ENCODE assay signal across 8 cellular contexts in genomic region chr11:47248304-47248663, GRCh38. TPM values are rescaled to one million over a fixed set of nuclear protein-coding genes. Genes with fewer than 3 reads are reported as not detected.
DNase-seq lines count a peak whose midpoint lies in the region; ATAC-seq, FAIRE-seq and TF ChIP-seq lines count a peak whose summit lies in the region.

No MANE protein-coding gene starts in this region.

- ATAC-seq in GM21367 (IDR thresholded peaks at IDR 0.05; ENCODE audit: unreplicated experiment) (peak; percentile 22), GM12878 (peak; percentile 61), left colon (peak; percentile 34)

- peaks cover 31 to 35% of the 10 kb centered on the region in 2 donors for H3K36me3 Mint-ChIP-seq in CD14-positive monocyte

- H3K27ac Mint-ChIP-seq in CD14-positive monocyte: peak overlapping the region; percentile 92 to 99 (median 98)

- TF ChIP-seq POLR2A in GM12878 (IDR thresholded peaks at IDR 0.05; ENCODE audit: low read depth, low read length) (no peak), thyroid gland (IDR thresholded peaks at IDR 0.05) (no peak)

- FAIRE-seq in GM12878 (lab: Jason Lieb, UNC): no peak

- POLR2A ChIA-PET in GM12878 (lab: Charles Lee): interaction anchor here (0.6 to 4.8 kb wide), 17 partner anchors 9 to 600 kb away, joined by 3 to 63 read pairs (median 4); partner anchors contain the start of genes DDB2, MADD, NUP160 and PSMC3

- H3K4me3 ChIP-seq in HUES6 (ENCODE audit: low read depth, low read length) (peak overlapping the region; percentile 75), GM12878 (peak overlapping the region; percentile 91), thyroid gland (replicated peaks in 1 of 3) (peak overlapping the region; percentile 23 to 78 (median 44))

- peaks cover 0 to 2% (median 0%) of the 10 kb centered on the region in 7 donors for H3K9me3 Mint-ChIP-seq in CD14-positive monocyte

- H2AFZ ChIP-seq in GM12878 (ENCODE audit: control insufficient read depth, low read depth, low read length): peak overlapping the region; percentile 100

- in situ Hi-C loops in GM12878 (cut with MboI): no loop called here

- peak overlapping the region; percentile 94 for H3K9ac ChIP-seq in HUES6 (ENCODE audit: low read length)
- H3K9ac ChIP-seq in GM12878 (ENCODE audit: control insufficient read depth, insufficient read depth, low read length): peak overlapping the region; percentile 93

- whole genome bisulfite sequencing in GM12878 (ENCODE audit: insufficient coverage, insufficient replicate concordance, low lambda C conversion rate, missing lambda C conversion rate): 0% methylated on average over 7 of the region's 7 CpGs
- 0 to 1% methylated on average over 6 to 7 of the region's 7 CpGs for WGBS in thyroid gland, 2 donors

- no peaks in the 10 kb centered on the region for H3K27me3 ChIP-seq in HUES6 (ENCODE audit: control insufficient read depth, insufficient read depth, low read length)
- H3K27me3 ChIP-seq in GM12878 (replicated peaks in 1 of 2; ENCODE audit: control insufficient read depth in 2 of 2, insufficient read depth in 2 of 2, low read length in 1 of 2): no peaks in the 10 kb centered on the region
- H3K27me3 ChIP-seq in thyroid gland: no peaks in the 10 kb centered on the region

- H3K27me3 Mint-ChIP-seq in CD14-positive monocyte (ENCODE audit: low read depth in 3 of 3): no peaks in the 10 kb centered on the region

- H3K9me3 ChIP-seq in HUES6 (ENCODE audit: control insufficient read depth, insufficient read depth, low read depth, low read length) (no peaks in the 10 kb centered on the region), GM12878 (replicated peaks; ENCODE audit: control insufficient read depth, insufficient read depth, low read length) (no peaks in the 10 kb centered on the region), thyroid gland (no peaks in the 10 kb centered on the region)

- peaks cover 26% of the 10 kb centered on the region for H3K36me3 ChIP-seq in HUES6 (ENCODE audit: control insufficient read depth, insufficient read depth, low read length)
- H3K36me3 ChIP-seq in GM12878 (ENCODE audit: control insufficient read depth in 2 of 2, insufficient read depth in 2 of 2, low read length in 1 of 2): peaks cover 0 to 5% of the 10 kb centered on the region in 2 experiments; a peak in 2 of 4 replicates
- peaks cover 18 to 22% of the 10 kb centered on the region in 2 donors for H3K36me3 ChIP-seq in thyroid gland

- peak overlapping the region; percentile 95 to 100 for H3K4me3 Mint-ChIP-seq in CD14-positive monocyte

- H4K20me1 ChIP-seq in GM12878 (ENCODE audit: control insufficient read depth, insufficient read depth): no peaks in the 10 kb centered on the region

- peaks cover 4% of the 10 kb centered on the region; the same call in 1 of the 2 replicates for H3K4me1 ChIP-seq in HUES6 (ENCODE audit: control insufficient read depth, insufficient read depth, low read length)
- H3K4me1 ChIP-seq in GM12878 (ENCODE audit: control insufficient read depth, insufficient read depth, low read length): peaks cover 8% of the 10 kb centered on the region
- H3K4me1 ChIP-seq in thyroid gland: peaks cover 16 to 22% of the 10 kb centered on the region in 2 donors

- H3K4me1 Mint-ChIP-seq in CD14-positive monocyte: peaks cover 25% of the 10 kb centered on the region

- RAD21 ChIA-PET in GM12878 (lab: Charles Lee; ENCODE audit: unreplicated experiment): interaction anchor here (1.1 to 3.9 kb wide), 13 partner anchors 11 to 547 kb away, joined by 3 to 65 read pairs (median 4); partner anchors contain the start of genes ARHGAP1, DDB2, PSMC3 and SLC39A13

- SMC1A ChIA-PET in GM12878 (lab: Charles Lee; ENCODE audit: uncharacterized antibody, unreplicated experiment): interaction anchor here (0.5 to 3.7 kb wide), 16 partner anchors 9 to 205 kb away, joined by 3 to 36 read pairs (median 4); partner anchors contain the start of genes DDB2 and NR1H3

- DNase-seq in CD14-positive monocyte (ENCODE audit: low spot score): no peak
- DNase-seq in GM12878 (ENCODE audit: low read depth, low spot score): peak; percentile 39
- DNase-seq in left colon: no peak
- no peak for DNase-seq in thyroid gland
- no peak for DNase-seq in NCI-H1092 treated with DMSO at 0.1 percent for 48 hours (lab: John Stamatoyannopoulos, UW)
- no peak for DNase-seq in activated effector memory CD4-positive, alpha-beta T cell treated with anti-CD3 and anti-CD28 coated beads, Interleukin-2, amount 50 U/mL, for 16 hours

- H3K27ac ChIP-seq in HUES6 (ENCODE audit: low read depth, low read length): peak overlapping the region; percentile 59; the same call in 1 of the 2 replicates
- peak overlapping the region; percentile 90 for H3K27ac ChIP-seq in GM12878 (ENCODE audit: control insufficient read depth, insufficient read depth)
- H3K27ac ChIP-seq in thyroid gland: peak overlapping the region; percentile 23 to 88 (median 81)

- BruUV-seq in GM12878 (replicated peaks; lab: Mats Ljungman, UMichigan): TSS peak; percentile 88

- intact Hi-C loops in CD14-positive monocyte (cut with micrococcal nuclease): loop anchor here (5.0 to 10.0 kb wide), 2 partner anchors 313 to 316 kb away; partner anchors contain the start of gene CSTPP1 (in 1 of the 2)
- intact Hi-C loops in GM12878 (cut with micrococcal nuclease; ENCODE audit: unreplicated experiment): loop anchor here (2.0 kb wide), 1 partner anchor 71 kb away; the partner anchor contains the start of gene ARFGAP2
- intact Hi-C loops in left colon (cut with DNase I, micrococcal nuclease): no loop called here
- intact Hi-C loops in thyroid gland (cut with DNase I): loop anchor here (5.0 kb wide), 1 partner anchor 66 kb away; no protein-coding TSS in a partner anchor

- TF ChIP-seq CTCF in CD14-positive monocyte (IDR thresholded peaks at IDR 0.05) (no peak), GM12878 (IDR thresholded peaks at IDR 0.05 in 2 of 3, conservative IDR thresholded peaks at IDR 0.05 in 1 of 3; ENCODE audit: control insufficient read depth in 2 of 3, extremely low read depth in 1 of 3, insufficient read depth in 1 of 3, low read depth in 3 of 3, low read length in 3 of 3) (no peak), thyroid gland (IDR thresholded peaks at IDR 0.05) (no peak)

- no peak for TF ChIP-seq RAD21 in GM12878 (IDR thresholded peaks at IDR 0.05; ENCODE audit: insufficient read depth, low read depth, low read length)

- peak in 1 of 2 experiments; percentile 40; a peak in 1 of 4 replicates for TF ChIP-seq EP300 in GM12878 (IDR thresholded peaks at IDR 0.05; ENCODE audit: borderline replicate concordance in 1 of 2, control insufficient read depth in 1 of 2, low read depth in 2 of 2, low read length in 2 of 2)

- peaks cover 25% of the 10 kb centered on the region for H3K79me2 ChIP-seq in GM12878 (ENCODE audit: control insufficient read depth, insufficient read depth, low read length)

- H3K4me2 ChIP-seq in GM12878 (ENCODE audit: control insufficient read depth, insufficient read depth): peak overlapping the region; percentile 97

- CTCF ChIA-PET in GM12878 (lab: Yijun Ruan, JAX): interaction anchor here (0.9 to 3.4 kb wide), 18 partner anchors 9 to 178 kb away, joined by 3 to 37 read pairs (median 4); partner anchors contain the start of genes ARFGAP2, DDB2, NR1H3 and PSMC3

RNA-seq across cellular contexts. Expression of gene ACP2, which starts 0.3 kb away (rescaled TPM):
- 10 to 100 TPM; 13.1 to 20.5 TPM for polyA plus RNA-seq in CD14-positive monocyte
- total RNA-seq in GM12878 (2013; cell fraction: nucleolus; rRNA removed): 32.3 and 32.4 TPM in 2 replicates
- total RNA-seq in GM12878 (2014; rRNA removed): 7.2 and 10.6 TPM in 2 replicates
- total RNA-seq in GM12878 (2014; rRNA removed; fragmentation: Illumina TruSeq; extraction: Trizol): 5.0 and 5.6 TPM in 2 replicates
- total RNA-seq in GM12878 (2021): 9.6 and 10.3 TPM in 2 replicates
- polyA plus RNA-seq in GM12878 (2011; ENCODE audit: low read depth): 10.4 TPM
- 3.4 and 8.0 TPM in 2 replicates for polyA plus RNA-seq in GM12878 (2011; rRNA removed)
- polyA plus RNA-seq in GM12878 (2011; cell fraction: cytosol; rRNA removed): 10.2 and 11.4 TPM in 2 replicates
- polyA plus RNA-seq in GM12878 (2011; cell fraction: nucleus; rRNA removed): 37.0 and 38.6 TPM in 2 replicates
- polyA plus RNA-seq in GM12878 (2012): 9.1 and 11.0 TPM in 2 replicates
- 3.2 and 6.0 TPM in 2 replicates for polyA plus RNA-seq in GM12878 (2014; fragmentation: Illumina TruSeq; extraction: Trizol)
- polyA plus RNA-seq in GM12878 (2014; fragmentation: Nextera tagmentation; extraction: Ambion mirVana): 1 to 10 TPM in 1 of 2 experiments, under 1 TPM in 1; 0.98 to 1.1 TPM
- 11.7 and 14.3 TPM in 2 replicates for polyA plus RNA-seq in GM12878 (2014; rRNA removed)
- 1 to 10 TPM; 6.9 to 7.9 TPM for polyA plus RNA-seq in GM12878 (2016; fragmentation: Nextera tagmentation; extraction: Ambion mirVana)
- 15.2 and 21.1 TPM in 2 replicates for polyA minus RNA-seq in GM12878 (2011; rRNA and poly(A)+ RNA removed)
- 7.9 and 8.9 TPM in 2 replicates for polyA minus RNA-seq in GM12878 (2011; cell fraction: cytosol; rRNA and poly(A)+ RNA removed)
- polyA minus RNA-seq in GM12878 (2011; cell fraction: nucleus; rRNA and poly(A)+ RNA removed): 21.9 and 35.3 TPM in 2 replicates
- total RNA-seq in left colon: 10 to 100 TPM; 47.8 to 53.5 TPM
- 10 to 100 TPM; 32.4 to 98.5 (median 73.3) TPM for total RNA-seq in thyroid gland

RNA-seq across cellular contexts. Expression of gene NR1H3, which starts 9.5 kb away (rescaled TPM):
- polyA plus RNA-seq in CD14-positive monocyte (1 to 10 TPM; 4.4 to 9.3 TPM), GM12878 (2011; rRNA removed) (4.1 and 6.2 TPM in 2 replicates), GM12878 (2014; fragmentation: Illumina TruSeq; extraction: Trizol) (0.27 and 2.6 TPM in 2 replicates), GM12878 (2014; fragmentation: Nextera tagmentation; extraction: Ambion mirVana) (1 to 10 TPM; 3.5 to 4.4 TPM), GM12878 (2014; rRNA removed) (4.7 and 4.8 TPM in 2 replicates), GM12878 (2016; fragmentation: Nextera tagmentation; extraction: Ambion mirVana) (1 to 10 TPM; 5.5 to 8.9 TPM)
- total RNA-seq in GM12878 (2013; cell fraction: nucleolus; rRNA removed): 10.7 and 12.1 TPM in 2 replicates
- total RNA-seq in GM12878 (2014; rRNA removed) (3.8 and 4.3 TPM in 2 replicates), GM12878 (2014; rRNA removed; fragmentation: Illumina TruSeq; extraction: Trizol) (2.9 and 3.4 TPM in 2 replicates), GM12878 (2021) (5.2 TPM in 2 replicates), left colon (10 to 100 TPM; 52.1 to 58.2 TPM), thyroid gland (10 to 100 TPM; 27.5 to 58.3 (median 42.5) TPM)
- 2.7 TPM for polyA plus RNA-seq in GM12878 (2011; ENCODE audit: low read depth)
- 8.0 and 9.0 TPM in 2 replicates for polyA plus RNA-seq in GM12878 (2011; cell fraction: cytosol; rRNA removed)
- polyA plus RNA-seq in GM12878 (2011; cell fraction: nucleus; rRNA removed): 10.2 and 12.5 TPM in 2 replicates
- polyA plus RNA-seq in GM12878 (2012): 3.4 and 5.0 TPM in 2 replicates
- 9.2 and 13.9 TPM in 2 replicates for polyA minus RNA-seq in GM12878 (2011; rRNA and poly(A)+ RNA removed)
- polyA minus RNA-seq in GM12878 (2011; cell fraction: cytosol; rRNA and poly(A)+ RNA removed): 3.2 and 8.5 TPM in 2 replicates
- polyA minus RNA-seq in GM12878 (2011; cell fraction: nucleus; rRNA and poly(A)+ RNA removed): 2.2 and 3.2 TPM in 2 replicates

RNA-seq across cellular contexts. Expression of gene MADD, which starts 21.6 kb away (rescaled TPM):
- 10 to 100 TPM in 1 of 2 donors, 1 to 10 TPM in 1; 6.4 to 12.2 TPM for polyA plus RNA-seq in CD14-positive monocyte
- total RNA-seq in GM12878 (2013; cell fraction: nucleolus; rRNA removed): 59.9 and 70.7 TPM in 2 replicates
- 17.1 and 19.2 TPM in 2 replicates for total RNA-seq in GM12878 (2014; rRNA removed)
- total RNA-seq in GM12878 (2014; rRNA removed; fragmentation: Illumina TruSeq; extraction: Trizol): 14.9 and 15.6 TPM in 2 replicates
- total RNA-seq in GM12878 (2021): 33.8 and 35.3 TPM in 2 replicates
- polyA plus RNA-seq in GM12878 (2011; ENCODE audit: low read depth): 15.8 TPM
- polyA plus RNA-seq in GM12878 (2011; rRNA removed): 14.4 and 26.5 TPM in 2 replicates
- 26.3 and 42.3 TPM in 2 replicates for polyA plus RNA-seq in GM12878 (2011; cell fraction: cytosol; rRNA removed)
- 74.5 and 93.8 TPM in 2 replicates for polyA plus RNA-seq in GM12878 (2011; cell fraction: nucleus; rRNA removed)
- polyA plus RNA-seq in GM12878 (2012): 19.2 and 23.1 TPM in 2 replicates
- 16.8 and 22.8 TPM in 2 replicates for polyA plus RNA-seq in GM12878 (2014; fragmentation: Illumina TruSeq; extraction: Trizol)
- polyA plus RNA-seq in GM12878 (2014; fragmentation: Nextera tagmentation; extraction: Ambion mirVana): 1 to 10 TPM in 1 of 2 experiments, under 1 TPM in 1; 0.47 to 1.6 TPM
- 28.0 and 35.4 TPM in 2 replicates for polyA plus RNA-seq in GM12878 (2014; rRNA removed)
- 10 to 100 TPM; 15.1 to 16.0 TPM for polyA plus RNA-seq in GM12878 (2016; fragmentation: Nextera tagmentation; extraction: Ambion mirVana)
- polyA minus RNA-seq in GM12878 (2011; rRNA and poly(A)+ RNA removed): 34.8 and 40.8 TPM in 2 replicates
- polyA minus RNA-seq in GM12878 (2011; cell fraction: cytosol; rRNA and poly(A)+ RNA removed): 11.5 and 17.7 TPM in 2 replicates
- polyA minus RNA-seq in GM12878 (2011; cell fraction: nucleus; rRNA and poly(A)+ RNA removed): 30.0 and 52.7 TPM in 2 replicates
- 10 to 100 TPM; 50.8 to 61.6 TPM for total RNA-seq in left colon
- total RNA-seq in thyroid gland: 10 to 100 TPM; 29.0 to 49.7 (median 38.1) TPM

RNA-seq across cellular contexts. Expression of gene DDB2, which starts 33.5 kb away (rescaled TPM):
- polyA plus RNA-seq in CD14-positive monocyte: 1 to 10 TPM; 5.9 to 9.0 TPM
- 320 and 324 TPM in 2 replicates for total RNA-seq in GM12878 (2013; cell fraction: nucleolus; rRNA removed)
- 114 and 121 TPM in 2 replicates for total RNA-seq in GM12878 (2014; rRNA removed)
- 109 and 112 TPM in 2 replicates for total RNA-seq in GM12878 (2014; rRNA removed; fragmentation: Illumina TruSeq; extraction: Trizol)
- total RNA-seq in GM12878 (2021): 105 and 116 TPM in 2 replicates
- 126 TPM for polyA plus RNA-seq in GM12878 (2011; ENCODE audit: low read depth)
- 168 and 187 TPM in 2 replicates for polyA plus RNA-seq in GM12878 (2011; rRNA removed)
- 192 and 212 TPM in 2 replicates for polyA plus RNA-seq in GM12878 (2011; cell fraction: cytosol; rRNA removed)
- 381 and 470 TPM in 2 replicates for polyA plus RNA-seq in GM12878 (2011; cell fraction: nucleus; rRNA removed)
- polyA plus RNA-seq in GM12878 (2012): 107 and 126 TPM in 2 replicates
- 110 and 118 TPM in 2 replicates for polyA plus RNA-seq in GM12878 (2014; fragmentation: Illumina TruSeq; extraction: Trizol)
- polyA plus RNA-seq in GM12878 (2014; fragmentation: Nextera tagmentation; extraction: Ambion mirVana): 100 to 1,000 TPM in 1 of 2 experiments, 10 to 100 TPM in 1; 94.2 to 127 TPM
- 134 and 151 TPM in 2 replicates for polyA plus RNA-seq in GM12878 (2014; rRNA removed)
- polyA plus RNA-seq in GM12878 (2016; fragmentation: Nextera tagmentation; extraction: Ambion mirVana): 100 to 1,000 TPM; 155 to 157 TPM
- polyA minus RNA-seq in GM12878 (2011; rRNA and poly(A)+ RNA removed): 105 and 157 TPM in 2 replicates
- 40.4 and 42.6 TPM in 2 replicates for polyA minus RNA-seq in GM12878 (2011; cell fraction: cytosol; rRNA and poly(A)+ RNA removed)
- 99.4 and 119 TPM in 2 replicates for polyA minus RNA-seq in GM12878 (2011; cell fraction: nucleus; rRNA and poly(A)+ RNA removed)
- 10 to 100 TPM; 24.7 to 37.7 TPM for total RNA-seq in left colon
- total RNA-seq in thyroid gland: 10 to 100 TPM; 10.6 to 19.3 (median 12.9) TPM

Comparison
In these comparisons a context has a peak if more than half of its experiments do, and no peak if none do; other contexts are left out.
1. intact Hi-C loops: an anchor here in CD14-positive monocyte (5.0 to 10.0 kb wide), GM12878 (2.0 kb wide) and thyroid gland (5.0 kb wide); none called in left colon.